ENCODE assay signal across 8 cellular contexts in the genomic region with DNA sequence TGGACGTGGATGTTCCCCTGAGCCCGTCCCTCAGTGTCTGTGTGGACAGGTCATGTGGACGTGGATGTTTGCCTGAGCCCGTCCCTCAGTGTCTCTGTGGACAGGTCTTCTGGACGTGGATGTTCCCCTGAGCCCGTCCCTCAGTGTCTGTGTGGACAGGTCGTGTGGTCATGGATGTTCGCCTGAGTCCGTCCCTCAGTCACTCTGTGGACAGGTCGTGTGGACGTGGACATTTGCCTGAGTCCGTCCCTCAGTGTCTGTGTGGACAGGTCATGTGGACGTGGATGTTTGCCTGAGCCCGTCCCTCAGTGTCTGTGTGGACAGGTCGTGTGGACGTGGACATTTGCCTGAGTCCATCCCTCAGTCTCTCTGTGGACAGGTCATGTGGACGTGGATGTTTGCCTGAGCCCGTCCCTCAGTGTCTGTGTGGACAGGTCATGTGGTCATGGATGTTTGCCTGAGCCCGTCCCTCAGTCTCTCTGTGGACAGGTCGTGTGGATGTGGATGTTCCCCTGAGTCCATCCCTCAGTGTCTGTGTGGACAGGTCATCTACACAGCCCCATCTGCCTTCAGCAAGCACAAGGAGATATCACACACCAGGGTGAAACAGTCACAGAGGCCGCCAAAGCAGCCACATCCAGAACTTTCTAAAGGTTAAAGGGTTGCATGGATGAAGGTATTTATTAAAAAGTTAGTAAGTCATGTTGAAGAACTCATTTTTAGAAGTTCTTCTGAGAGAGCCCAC. TPM values are rescaled to one million over a fixed set of nuclear protein-coding genes. Genes with fewer than 3 reads are reported as not detected.
DNase-seq lines count a peak whose midpoint lies in the region; ATAC-seq and TF ChIP-seq lines count a peak whose summit lies in the region.
"Not testable (repeated sequence)": the region's sequence is repeated elsewhere in the genome, so short reads cannot be mapped to it uniquely, and the experiment has no call there.

No MANE protein-coding gene starts in this region.

- 96% methylated on average over 20 of the region's 21 CpGs for WGBS in mesenchymal stem cell

- H3K14ac ChIP-seq in mesenchymal stem cell (ENCODE audit: low read length in 2 of 2), result peak overlapping the region in 1 of 2 experiments; percentile 57

- H3K23ac ChIP-seq in mesenchymal stem cell (ENCODE audit: low read length in 2 of 2), result not testable (repeated sequence)

- H3K18ac ChIP-seq in mesenchymal stem cell (ENCODE audit: low read depth in 1 of 2, low read length in 2 of 2), result peak overlapping the region; percentile 55 to 98

- peaks cover 31% of the 10 kb centered on the region for H3K4me1 ChIP-seq in left ventricle myocardium inferior
- H3K4me1 ChIP-seq in mesenchymal stem cell (ENCODE audit: control insufficient read depth, insufficient read depth, low read depth, low read length), result peaks cover 24% of the 10 kb centered on the region
- peaks cover 36% of the 10 kb centered on the region for H3K4me1 ChIP-seq in rectal smooth muscle tissue (ENCODE audit: control insufficient read depth, insufficient read depth, low read length)
- H3K4me1 ChIP-seq in upper lobe of right lung, result peaks cover 19% of the 10 kb centered on the region

- not testable (repeated sequence) for H3K4me3 Mint-ChIP-seq in activated T-cell treated with anti-CD3 and anti-CD28 coated beads, Interleukin-2, amount 50 U/mL, for 24 hours; chondrocyte (ENCODE audit: unreplicated experiment)
- H3K4me3 Mint-ChIP-seq in stimulated activated naive CD8-positive, alpha-beta T cell treated with anti-CD3 and anti-CD28 coated beads, Interleukin-15, amount 100 ng/mL, for 72 hours, result peak overlapping the region; percentile 27 to 56

- peak overlapping the region; percentile 83 to 96 for H2BK12ac ChIP-seq in mesenchymal stem cell (ENCODE audit: low read length in 2 of 2)

- not testable (repeated sequence) for H3K9me3 Mint-ChIP-seq in activated T-cell treated with anti-CD3 and anti-CD28 coated beads, Interleukin-2, amount 50 U/mL, for 24 hours
- H3K9me3 Mint-ChIP-seq in chondrocyte (ENCODE audit: low read depth), result peaks cover 14% of the 10 kb centered on the region
- H3K9me3 Mint-ChIP-seq in stimulated activated naive CD8-positive, alpha-beta T cell treated with anti-CD3 and anti-CD28 coated beads, Interleukin-15, amount 100 ng/mL, for 72 hours, result peaks cover 3 to 11% of the 10 kb centered on the region in 2 donors

- H2BK120ac ChIP-seq in mesenchymal stem cell (ENCODE audit: low read depth, low read length), result peak overlapping the region; percentile 56

- H3K9ac ChIP-seq in mesenchymal stem cell (ENCODE audit: low read length), result peak overlapping the region; percentile 87
- not testable (repeated sequence) for H3K9ac ChIP-seq in rectal smooth muscle tissue (ENCODE audit: low read length)

- H2AFZ ChIP-seq in mesenchymal stem cell (ENCODE audit: low read depth, low read length), result not testable (repeated sequence)

- H3K27me3 Mint-ChIP-seq in activated T-cell treated with anti-CD3 and anti-CD28 coated beads, Interleukin-2, amount 50 U/mL, for 24 hours, result peaks cover 68% of the 10 kb centered on the region
- H3K27me3 Mint-ChIP-seq in chondrocyte (ENCODE audit: low read depth); stimulated activated naive CD8-positive, alpha-beta T cell treated with anti-CD3 and anti-CD28 coated beads, Interleukin-15, amount 100 ng/mL, for 72 hours: not testable (repeated sequence)

- not testable (repeated sequence) for ATAC-seq in stimulated activated naive CD8-positive, alpha-beta T cell treated with anti-CD3 and anti-CD28 coated beads, Interleukin-15, amount 100 ng/mL, for 72 hours; upper lobe of right lung

- peak overlapping the region; percentile 69 for H2BK5ac ChIP-seq in mesenchymal stem cell (ENCODE audit: low read depth, low read length, poor library complexity, severe bottlenecking)

- peak overlapping the region; percentile 74 for H4K8ac ChIP-seq in mesenchymal stem cell (ENCODE audit: low read length)

- not testable (repeated sequence) for H3K27me3 ChIP-seq in left ventricle myocardium inferior (ENCODE audit: low read depth); mesenchymal stem cell (ENCODE audit: control insufficient read depth in 1 of 2, insufficient read depth in 1 of 2, low read length in 2 of 2); rectal smooth muscle tissue (ENCODE audit: control insufficient read depth, insufficient read depth, low read length)
- H3K27me3 ChIP-seq in upper lobe of right lung, result peaks cover 16% of the 10 kb centered on the region

- H3K36me3 Mint-ChIP-seq in activated T-cell treated with anti-CD3 and anti-CD28 coated beads, Interleukin-2, amount 50 U/mL, for 24 hours (ENCODE audit: low read depth); chondrocyte (ENCODE audit: low read depth): not testable (repeated sequence)

- not testable (repeated sequence) for H3K79me1 ChIP-seq in mesenchymal stem cell (replicated peaks; ENCODE audit: low read length, poor library complexity, severe bottlenecking)

- peak overlapping the region; percentile 88 for H3K27ac ChIP-seq in left ventricle myocardium inferior (replicated peaks)
- peak overlapping the region; percentile 72 for H3K27ac ChIP-seq in mesenchymal stem cell (ENCODE audit: low read length, poor library complexity, severe bottlenecking)
- H3K27ac ChIP-seq in rectal smooth muscle tissue (ENCODE audit: low read depth, low read length), result peak overlapping the region; percentile 72
- H3K27ac ChIP-seq in upper lobe of right lung, result peak overlapping the region; percentile 70

- H2BK15ac ChIP-seq in mesenchymal stem cell (ENCODE audit: low read depth, poor library complexity, severe bottlenecking), result not testable (repeated sequence)

- not testable (repeated sequence) for TF ChIP-seq CTCF in chondrocyte (IDR thresholded peaks at IDR 0.05); left ventricle myocardium inferior (IDR thresholded peaks at IDR 0.05; ENCODE audit: borderline replicate concordance); upper lobe of right lung (IDR thresholded peaks at IDR 0.05)

- not testable (repeated sequence) for H3K4me2 ChIP-seq in mesenchymal stem cell (ENCODE audit: low read length, poor library complexity, severe bottlenecking)

- H3K9me3 ChIP-seq in left ventricle myocardium inferior (replicated peaks), result peaks cover 27% of the 10 kb centered on the region
- H3K9me3 ChIP-seq in mesenchymal stem cell (ENCODE audit: control insufficient read depth, low read length); upper lobe of right lung: not testable (repeated sequence)

- H3K4ac ChIP-seq in mesenchymal stem cell (ENCODE audit: low read depth in 1 of 2, low read length in 2 of 2), result peak overlapping the region; percentile 77 to 83

- H3K4me3 ChIP-seq in left ventricle myocardium inferior; mesenchymal stem cell (ENCODE audit: insufficient read depth in 1 of 2, low read depth in 1 of 2, low read length in 2 of 2); rectal smooth muscle tissue (ENCODE audit: low read length); upper lobe of right lung: not testable (repeated sequence)

- intact Hi-C loops in left ventricle myocardium inferior (cut with micrococcal nuclease); upper lobe of right lung (cut with DNase I): not testable (repeated sequence)

- not testable (repeated sequence) for H3K27ac Mint-ChIP-seq in activated T-cell treated with anti-CD3 and anti-CD28 coated beads, Interleukin-2, amount 50 U/mL, for 24 hours
- H3K27ac Mint-ChIP-seq in chondrocyte (ENCODE audit: unreplicated experiment), result peak overlapping the region; percentile 97
- H3K27ac Mint-ChIP-seq in stimulated activated naive CD8-positive, alpha-beta T cell treated with anti-CD3 and anti-CD28 coated beads, Interleukin-15, amount 100 ng/mL, for 72 hours, result peak overlapping the region; percentile 67 to 69

- H3K36me3 ChIP-seq in left ventricle myocardium inferior; rectal smooth muscle tissue (ENCODE audit: control insufficient read depth, insufficient read depth, low read length); upper lobe of right lung: not testable (repeated sequence)
- H3K36me3 ChIP-seq in mesenchymal stem cell (ENCODE audit: control insufficient read depth in 1 of 2, insufficient read depth in 2 of 2, low read depth in 1 of 2, low read length in 2 of 2), result peaks cover 0 to 10% of the 10 kb centered on the region in 2 experiments

- H3K4me1 Mint-ChIP-seq in activated T-cell treated with anti-CD3 and anti-CD28 coated beads, Interleukin-2, amount 50 U/mL, for 24 hours (ENCODE audit: low read depth), result peaks cover 45% of the 10 kb centered on the region
- peaks cover 71% of the 10 kb centered on the region for H3K4me1 Mint-ChIP-seq in chondrocyte (ENCODE audit: low read depth)
- H3K4me1 Mint-ChIP-seq in stimulated activated naive CD8-positive, alpha-beta T cell treated with anti-CD3 and anti-CD28 coated beads, Interleukin-15, amount 100 ng/mL, for 72 hours, result peaks cover 75% of the 10 kb centered on the region

- peak; percentile 2 for DNase-seq in Daoy (ENCODE audit: low read depth)
- peak; percentile 18 for DNase-seq in activated T-cell treated with anti-CD3 and anti-CD28 coated beads, Interleukin-2, amount 50 U/mL, for 24 hours
- peak; percentile 68 for DNase-seq in chondrocyte (ENCODE audit: low spot score)
- DNase-seq in left ventricle myocardium inferior; mesenchymal stem cell; stimulated activated naive CD8-positive, alpha-beta T cell treated with anti-CD3 and anti-CD28 coated beads, Interleukin-15, amount 100 ng/mL, for 72 hours; upper lobe of right lung: not testable (repeated sequence)

- H2AK5ac ChIP-seq in mesenchymal stem cell (ENCODE audit: low read length, severe bottlenecking), result peak overlapping the region; percentile 19

- H4K91ac ChIP-seq in mesenchymal stem cell (ENCODE audit: low read length), result peak overlapping the region; percentile 92

RNA-seq across cellular contexts. Expression of a gene that starts 38.0 kb away (rescaled TPM):
- 456 and 480 TPM in 2 replicates for total RNA-seq in Daoy (2014; rRNA removed; shearing (Covaris generic))
- total RNA-seq in chondrocyte (1,314 to 1,671 TPM (median 1,646 TPM) in 3 replicates), left ventricle myocardium inferior (157 TPM), upper lobe of right lung (269 TPM)
- polyA plus RNA-seq in mesenchymal stem cell (2013, experiment 1 of 2), result 1,409 TPM
- 1,389 TPM for polyA plus RNA-seq in mesenchymal stem cell (2013, experiment 2 of 2)
